ENCODE assay signal across 16 cellular contexts in the genomic region with DNA sequence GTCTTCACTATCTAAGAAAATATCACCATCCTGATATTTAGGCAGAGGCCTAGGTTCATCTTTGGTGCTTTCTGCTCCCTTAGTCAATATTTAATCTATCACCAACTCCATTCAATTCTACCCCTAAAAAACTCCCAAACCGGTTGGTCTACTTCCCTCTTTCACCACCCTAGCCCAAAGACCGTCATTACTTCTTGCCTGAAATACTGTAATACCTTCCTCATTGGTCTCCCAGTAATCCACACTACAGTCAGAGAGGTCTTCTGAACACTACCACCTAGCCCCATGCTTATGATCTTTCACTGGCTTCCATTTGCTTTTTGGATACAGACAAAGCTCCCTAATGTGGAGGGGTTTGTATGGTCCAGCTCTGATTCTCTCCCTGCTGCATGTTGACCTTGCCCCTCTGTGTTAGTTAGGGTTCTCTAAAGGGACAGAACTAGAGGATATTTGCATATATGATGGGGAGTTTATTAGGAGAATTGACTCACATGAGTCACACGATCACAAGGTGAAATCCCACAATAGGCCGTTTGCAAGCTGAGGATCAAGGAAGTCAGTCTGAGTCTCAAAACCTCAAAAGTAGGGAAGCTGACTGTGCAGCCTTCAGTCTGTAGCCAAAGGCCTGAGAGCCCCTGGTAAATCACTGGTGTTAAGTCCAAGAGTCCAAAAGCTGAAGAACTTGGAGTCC. TPM values are rescaled to one million over a fixed set of nuclear protein-coding genes. Genes with fewer than 3 reads are reported as not detected.
A peak's percentile ranks its signal among the peaks of the same experiment; 100 is the strongest.
DNase-seq lines count a peak whose midpoint lies in the region; ATAC-seq and TF ChIP-seq lines count a peak whose summit lies in the region.
"Had no signal": no experiment of that assay in that cellular context is flagged by ENCODE, and none has a peak within 500 bp of the region (broad histone marks: within the 10 kb centered on the region; RNA-seq: fewer than 3 reads in every experiment).

No MANE protein-coding gene starts in this region.

- H3K27me3 Mint-ChIP-seq in dendritic cell treated with granulocyte-macrophage colony-stimulating factor and Interleukin-4, amounts not matched to agents 40 ng/mL and 50 ng/mL, for 4 days, result no peaks in the 10 kb centered on the region
- no peaks in the 10 kb centered on the region for H3K27me3 Mint-ChIP-seq in H9 (ENCODE audit: low read depth)

- no peak overlapping the region for H2BK120ac ChIP-seq in H9 (ENCODE audit: low read depth, low read length, poor library complexity, severe bottlenecking)

- H3K23ac ChIP-seq in H9 (ENCODE audit: insufficient read length, low read depth, low read length), result no peak overlapping the region

- H3K27ac ChIP-seq in H9 (ENCODE audit: insufficient read length, low read depth, low read length), result no peak overlapping the region
- H3K27ac ChIP-seq: BLaER1, esophagus squamous epithelium, sigmoid colon had no signal

- H3K56ac ChIP-seq in H9 (ENCODE audit: insufficient read length, low read depth, low read length), result no peak overlapping the region

- H2BK15ac ChIP-seq in H9 (ENCODE audit: low read depth, low read length), result no peak overlapping the region

- no peaks in the 10 kb centered on the region for H3K36me3 Mint-ChIP-seq in dendritic cell treated with granulocyte-macrophage colony-stimulating factor and Interleukin-4, amounts not matched to agents 40 ng/mL and 50 ng/mL, for 4 days (ENCODE audit: low read depth)
- no peaks in the 10 kb centered on the region for H3K36me3 Mint-ChIP-seq in H9 (ENCODE audit: insufficient read depth in 1 of 3, low read depth in 3 of 3)

- H3T11ph ChIP-seq in H9 (ENCODE audit: low read length), result no peak overlapping the region

- H3K79me2 ChIP-seq in H9 (ENCODE audit: insufficient read depth, low read length), result no peaks in the 10 kb centered on the region

- H4K8ac ChIP-seq in H9 (replicated peaks; ENCODE audit: insufficient read length, low read depth, low read length), result no peak overlapping the region

- no peak overlapping the region for H3K9ac ChIP-seq in H9 (ENCODE audit: extremely low read depth, insufficient read length, low read length)
- H3K9ac ChIP-seq: BLaER1 had no signal

- ATAC-seq in GM19395 (IDR thresholded peaks at IDR 0.05; ENCODE audit: unreplicated experiment), result peak; percentile 38
- no peak for ATAC-seq in GM21367 (IDR thresholded peaks at IDR 0.05; ENCODE audit: unreplicated experiment)
- no peak for ATAC-seq in GM18909 (IDR thresholded peaks at IDR 0.05; ENCODE audit: poor library complexity, unreplicated experiment)

- H3K23me2 ChIP-seq in H9 (ENCODE audit: insufficient read length, low read depth, low read length, poor library complexity, severe bottlenecking), result no peaks in the 10 kb centered on the region

- H4K20me1 ChIP-seq in H9 (ENCODE audit: control insufficient read depth, insufficient read depth, insufficient read length), result no peaks in the 10 kb centered on the region
- H4K20me1 ChIP-seq: BLaER1 had no signal

- DNase-seq in Daoy (ENCODE audit: low read depth) (peak; percentile 53), HT-29 (ENCODE audit: low spot score) (peak; percentile 12), foreskin melanocyte (no peak), H9 (no peak)
- DNase-seq: activated CD8-positive, alpha-beta memory T cell treated with anti-CD3 and anti-CD28 coated beads, Interleukin-2, amount 50 U/mL, for 48 hours; EL; esophagus squamous epithelium; NCI-H1436; NCI-H510A treated with DMSO at 0.1 percent for 48 hours; SHP77; sigmoid colon had no signal

- no peak overlapping the region for H3K18ac ChIP-seq in H9 (ENCODE audit: insufficient read length, low read depth, low read length)

- H3K9me3 ChIP-seq in H9 (ENCODE audit: control insufficient read depth, low read depth, low read length), result no peaks in the 10 kb centered on the region
- H3K9me3 ChIP-seq: BLaER1, esophagus squamous epithelium, sigmoid colon had no signal

- H2BK12ac ChIP-seq in H9 (ENCODE audit: insufficient read length, low read depth, low read length), result no peak overlapping the region

- no peak overlapping the region for H2BK20ac ChIP-seq in H9 (ENCODE audit: low read depth, low read length, poor library complexity, severe bottlenecking)

- no peak overlapping the region for H2BK5ac ChIP-seq in H9 (ENCODE audit: insufficient read length, low read length)

- 100% methylated on average over 1 of the region's 4 CpGs for WGBS in H9 (ENCODE audit: extremely low coverage, insufficient read length, low lambda C conversion rate)

- no peak overlapping the region for H4K5ac ChIP-seq in H9 (ENCODE audit: insufficient read length, low read depth, low read length)

- no peak overlapping the region for H3K4me2 ChIP-seq in H9 (ENCODE audit: insufficient read depth, insufficient read length, low read length)
- H3K4me2 ChIP-seq: BLaER1 had no signal

- H3K4me1 ChIP-seq in H9 (ENCODE audit: insufficient read depth, low read length), result no peaks in the 10 kb centered on the region
- H3K4me1 ChIP-seq: sigmoid colon had no signal

- no peaks in the 10 kb centered on the region for H3K9me3 Mint-ChIP-seq in dendritic cell treated with granulocyte-macrophage colony-stimulating factor and Interleukin-4, amounts not matched to agents 40 ng/mL and 50 ng/mL, for 4 days
- H3K9me3 Mint-ChIP-seq in H9, result no peaks in the 10 kb centered on the region

- no peak overlapping the region for H4K91ac ChIP-seq in H9 (ENCODE audit: insufficient read length, low read depth, low read length)

- H3K79me1 ChIP-seq in H9 (ENCODE audit: insufficient read depth, low read depth, low read length, poor library complexity, severe bottlenecking), result no peaks in the 10 kb centered on the region

- H3K27me3 ChIP-seq in H9 (ENCODE audit: insufficient read depth, low read length), result no peaks in the 10 kb centered on the region
- H3K27me3 ChIP-seq: BLaER1, esophagus squamous epithelium, sigmoid colon had no signal

- intact Hi-C loops in dendritic cell treated with granulocyte-macrophage colony-stimulating factor and Interleukin-4, amounts not matched to agents 40 ng/mL and 50 ng/mL, for 4 days (cut with micrococcal nuclease), result no loop called here

- no peak overlapping the region for H3K4ac ChIP-seq in H9 (ENCODE audit: low read depth, low read length)

- peaks cover 19% of the 10 kb centered on the region for H3K4me1 Mint-ChIP-seq in dendritic cell treated with granulocyte-macrophage colony-stimulating factor and Interleukin-4, amounts not matched to agents 40 ng/mL and 50 ng/mL, for 4 days (ENCODE audit: low read depth)
- H3K4me1 Mint-ChIP-seq in H9, result no peaks in the 10 kb centered on the region

- TF ChIP-seq CTCF in H9 (conservative IDR thresholded peaks at IDR 0.05), result no peak

- H3K14ac ChIP-seq in H9 (ENCODE audit: insufficient read depth, low read length), result no peak overlapping the region

- no peak overlapping the region for H3K4me3 Mint-ChIP-seq in dendritic cell treated with granulocyte-macrophage colony-stimulating factor and Interleukin-4, amounts not matched to agents 40 ng/mL and 50 ng/mL, for 4 days
- H3K4me3 Mint-ChIP-seq in H9, result no peak overlapping the region

- H3K27ac Mint-ChIP-seq in dendritic cell treated with granulocyte-macrophage colony-stimulating factor and Interleukin-4, amounts not matched to agents 40 ng/mL and 50 ng/mL, for 4 days, result peak overlapping the region; percentile 73
- H3K27ac Mint-ChIP-seq in H9, result no peak overlapping the region

- H2AFZ ChIP-seq in H9 (ENCODE audit: low read length), result no peak overlapping the region

- no peak overlapping the region for H2AK5ac ChIP-seq in H9 (ENCODE audit: insufficient read length, low read length)

RNA-seq across cellular contexts. Expression of a gene that starts 36.4 kb away (rescaled TPM):
- 84.3 and 95.2 TPM in 2 replicates for total RNA-seq in Daoy (2014; rRNA removed; shearing (Covaris generic))
- total RNA-seq in HT-29 (2014; rRNA removed; shearing (Covaris generic)), result 20.9 and 29.3 TPM in 2 replicates
- 64.9 and 65.5 TPM in 2 replicates for total RNA-seq in H9 (2021)

Comparison
In these comparisons a context has a peak if more than half of its experiments do, and no peak if none do; other contexts are left out.
1. DNase-seq: peak in Daoy (single experiment) and HT-29 (single experiment); none in foreskin melanocyte (single experiment) and H9 (single experiment).